ENCODE assay signal across 8 cellular contexts in genomic region chr1:84632975-84633427, GRCh38. TPM values are rescaled to one million over a fixed set of nuclear protein-coding genes. Genes with fewer than 3 reads are reported as not detected.
DNase-seq lines count a peak whose midpoint lies in the region; ATAC-seq and TF ChIP-seq lines count a peak whose summit lies in the region.

No MANE protein-coding gene starts in this region.

- DNase-seq in HK-2 (ENCODE audit: unreplicated experiment) = peak; percentile 26
- peak; percentile 65 to 67 for DNase-seq in cardiac fibroblast (ENCODE audit: low read depth in 2 of 2)
- no peak for DNase-seq in neuronal stem cell (ENCODE audit: low spot score)
- DNase-seq in T-helper 17 cell = no peak
- DNase-seq in C1 segment of cervical spinal cord (lab: John Stamatoyannopoulos, UW) = no peak
- no peak for DNase-seq in prostate gland (ENCODE audit: low spot score)
- DNase-seq in DMS114 treated with DMSO at 0.1 percent for 48 hours (lab: John Stamatoyannopoulos, UW; ENCODE audit: unreplicated experiment) = no peak

- no peak overlapping the region for H2AK5ac ChIP-seq in neuronal stem cell (ENCODE audit: low read depth, low read length)

- no peak overlapping the region for H2BK5ac ChIP-seq in neuronal stem cell (ENCODE audit: low read length)

- H3K27ac Mint-ChIP-seq in T-helper 17 cell = no peak overlapping the region

- H3K4me1 ChIP-seq in neuronal stem cell (ENCODE audit: control insufficient read depth in 2 of 2, insufficient read depth in 1 of 2, low read depth in 1 of 2, low read length in 2 of 2) (peaks cover 0 to 4% of the 10 kb centered on the region in 2 donors), prostate gland (replicated peaks) (no peaks in the 10 kb centered on the region)

- no peak overlapping the region for H2BK15ac ChIP-seq in neuronal stem cell (ENCODE audit: low read length)

- peaks cover 29% of the 10 kb centered on the region for H3K27me3 Mint-ChIP-seq in T-helper 17 cell

- ATAC-seq in GM18870 (IDR thresholded peaks at IDR 0.05; ENCODE audit: unreplicated experiment) (peak; percentile 82), T-helper 17 cell (no peak)

- H3K9ac ChIP-seq in neuronal stem cell (ENCODE audit: low read depth, low read length, poor library complexity) = no peak overlapping the region

- no peak overlapping the region for H3K4me3 Mint-ChIP-seq in T-helper 17 cell

- H4K8ac ChIP-seq in neuronal stem cell (ENCODE audit: low read depth, low read length) = no peak overlapping the region

- H3K4me1 Mint-ChIP-seq in T-helper 17 cell = peaks cover 2% of the 10 kb centered on the region

- intact Hi-C loops in prostate gland (cut with DNase I) = no loop called here

- no peak overlapping the region for H3K4ac ChIP-seq in neuronal stem cell (ENCODE audit: low read length)

- H4K91ac ChIP-seq in neuronal stem cell (ENCODE audit: low read depth, low read length, poor library complexity) = no peak overlapping the region

- H3K36me3 Mint-ChIP-seq in T-helper 17 cell (ENCODE audit: low read depth) = peaks cover 5% of the 10 kb centered on the region

- no CpG with 5 or more reads among the region's 1 CpG for WGBS in neuronal stem cell (ENCODE audit: extremely low coverage in 2 of 2, insufficient read length in 2 of 2, insufficient replicate concordance in 1 of 2), 2 donors
- 75% methylated on average over 1 of the region's 1 CpG for WGBS in prostate gland

- H3K18ac ChIP-seq in neuronal stem cell (ENCODE audit: low read length) = no peak overlapping the region

- H3K27ac ChIP-seq in neuronal stem cell (replicated peaks; ENCODE audit: low read length) (no peak overlapping the region), prostate gland (no peak overlapping the region)

- no peak overlapping the region for H2BK12ac ChIP-seq in neuronal stem cell (ENCODE audit: low read length)

- H3K9me3 ChIP-seq in neuronal stem cell (replicated peaks in 1 of 2; ENCODE audit: control insufficient read depth in 2 of 2, insufficient read depth in 1 of 2, low read depth in 1 of 2, low read length in 2 of 2) = no peaks in the 10 kb centered on the region
- no peaks in the 10 kb centered on the region for H3K9me3 ChIP-seq in T-helper 17 cell (ENCODE audit: control insufficient read depth, low read length, poor library complexity, severe bottlenecking)
- H3K9me3 ChIP-seq in prostate gland = no peaks in the 10 kb centered on the region

- H3K23ac ChIP-seq in neuronal stem cell (ENCODE audit: low read depth, low read length, poor library complexity) = no peak overlapping the region

- H3K4me3 ChIP-seq in cardiac fibroblast (replicated peaks in 1 of 2; ENCODE audit: low read depth in 2 of 2, low read length in 2 of 2) (no peak overlapping the region), neuronal stem cell (ENCODE audit: low read length in 2 of 2) (no peak overlapping the region), prostate gland (no peak overlapping the region)

- no peak for TF ChIP-seq POLR2A in prostate gland (IDR thresholded peaks at IDR 0.05)

- H3K27me3 ChIP-seq in neuronal stem cell (ENCODE audit: control insufficient read depth in 3 of 3, insufficient read depth in 3 of 3, low read depth in 1 of 3, low read length in 3 of 3) = no peaks in the 10 kb centered on the region
- no peaks in the 10 kb centered on the region for H3K27me3 ChIP-seq in prostate gland (replicated peaks; ENCODE audit: insufficient read depth)

- H3K36me3 ChIP-seq in neuronal stem cell (replicated peaks in 1 of 2; ENCODE audit: control insufficient read depth in 2 of 2, insufficient read depth in 2 of 2, low read length in 2 of 2) (no peaks in the 10 kb centered on the region), prostate gland (no peaks in the 10 kb centered on the region)

- H2BK120ac ChIP-seq in neuronal stem cell (ENCODE audit: low read depth, low read length) = no peak overlapping the region

- TF ChIP-seq CTCF in cardiac fibroblast (IDR thresholded peaks at IDR 0.05; ENCODE audit: low read depth, low read length) (no peak), prostate gland (IDR thresholded peaks at IDR 0.05) (no peak)

- H3K14ac ChIP-seq in neuronal stem cell (ENCODE audit: low read length) = no peak overlapping the region

- H3K79me1 ChIP-seq in neuronal stem cell (ENCODE audit: low read depth, low read length) = no peaks in the 10 kb centered on the region

- no peak overlapping the region for H3K4me2 ChIP-seq in neuronal stem cell (ENCODE audit: insufficient read depth, low read length, poor library complexity, severe bottlenecking)

- peak overlapping the region; percentile 43 for H2AFZ ChIP-seq in neuronal stem cell (ENCODE audit: low read length)

RNA-seq across cellular contexts. Expression of gene SSX2IP, which starts 57.3 kb away (rescaled TPM):
- 11.3 TPM for polyA plus RNA-seq in neuronal stem cell (2013, experiment 1 of 2)
- 11.8 TPM for polyA plus RNA-seq in neuronal stem cell (2013, experiment 2 of 2)
- total RNA-seq in T-helper 17 cell (10 to 100 TPM in 1 of 2 donors, 1 to 10 TPM in 1; 6.6 to 17.2 TPM), prostate gland (10 to 100 TPM; 10.7 to 25.2 TPM)

RNA-seq across cellular contexts. Expression of gene CTBS, which starts 58.8 kb away (rescaled TPM):
- polyA plus RNA-seq in neuronal stem cell (2013, experiment 1 of 2) = 5.8 TPM
- polyA plus RNA-seq in neuronal stem cell (2013, experiment 2 of 2) = 6.0 TPM
- total RNA-seq in T-helper 17 cell (10 to 100 TPM; 11.7 to 15.0 TPM), prostate gland (10 to 100 TPM; 15.1 to 45.5 TPM)

Comparison
In these comparisons a context has a peak if more than half of its experiments do, and no peak if none do; other contexts are left out.
1. DNase-seq: peak in HK-2 (single experiment) and cardiac fibroblast (2 of 2); none in neuronal stem cell (single experiment), T-helper 17 cell (0 of 3), C1 segment of cervical spinal cord (0 of 14), prostate gland (single experiment) and DMS114 treated with DMSO at 0.1 percent for 48 hours (single experiment).